Comparison of ENCODE assay signal across 14 cellular contexts in the genomic region with DNA sequence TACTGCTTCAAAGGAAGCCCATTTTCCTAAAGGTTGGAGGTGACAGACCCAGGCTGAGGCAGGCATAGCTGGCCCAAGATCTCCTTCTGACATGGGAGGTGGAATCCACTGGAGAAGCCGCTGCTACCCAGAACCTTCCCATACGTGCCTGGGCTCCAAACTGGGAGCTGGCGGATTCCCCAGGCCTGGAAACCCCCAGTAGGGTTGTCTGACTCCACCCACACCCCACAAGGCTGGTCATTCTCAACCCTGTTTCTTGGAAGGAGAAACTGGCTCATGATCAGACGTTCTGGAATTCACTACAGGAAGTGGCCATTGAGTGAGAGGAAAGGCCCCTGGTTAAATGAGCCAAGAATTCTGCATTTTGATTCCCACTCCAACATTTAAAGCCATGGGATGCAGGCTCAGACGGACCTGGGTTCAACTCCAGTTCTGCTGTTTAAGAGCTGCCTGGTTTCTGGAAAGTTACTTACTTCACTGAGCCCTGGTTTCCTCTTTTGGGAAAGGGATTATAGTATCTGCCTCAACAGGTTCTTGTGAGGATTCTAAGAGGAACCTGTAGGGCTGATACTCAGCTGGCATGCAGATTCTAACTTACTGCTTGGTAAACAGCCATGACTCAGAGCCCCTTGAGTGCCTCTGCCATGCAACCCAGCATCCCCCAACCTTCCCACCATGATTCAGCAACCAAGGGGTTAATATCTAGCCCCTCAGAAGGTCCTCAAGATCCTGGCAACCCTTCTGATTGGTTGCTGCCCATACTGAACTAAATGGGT. TPM values are rescaled to one million over a fixed set of nuclear protein-coding genes. Genes with fewer than 3 reads are reported as not detected.
DNase-seq lines count a peak whose midpoint lies in the region; ATAC-seq, FAIRE-seq and TF ChIP-seq lines count a peak whose summit lies in the region.
"Had no signal": no experiment of that assay in that cellular context is flagged by ENCODE, and none has a peak within 500 bp of the region (broad histone marks: within the 10 kb centered on the region; RNA-seq: fewer than 3 reads in every experiment).

No MANE protein-coding gene starts in this region.

- H3K4me3 ChIP-seq in bronchial epithelial cell (ENCODE audit: low read depth, low read length) (no peak overlapping the region), uterus (no peak overlapping the region)
- H3K4me3 ChIP-seq: SK-N-MC had no signal

- no peak for FAIRE-seq in bronchial epithelial cell (lab: Jason Lieb, UNC)
- FAIRE-seq: colon, GM12891 had no signal

- peaks cover 8 to 26% of the 10 kb centered on the region in 2 donors for H3K4me1 ChIP-seq in uterus

- no peak for TF ChIP-seq CTCF in bronchial epithelial cell (IDR thresholded peaks at IDR 0.05; ENCODE audit: insufficient read depth, low read length, severe bottlenecking)
- TF ChIP-seq CTCF in uterus (IDR thresholded peaks at IDR 0.05), result no peak

- intact Hi-C loops in Right ventricle myocardium inferior (cut with DNase I) (no loop called here), cardiac septum (cut with DNase I) (no loop called here), uterus (cut with DNase I; ENCODE audit: low total_unique reads) (no loop called here)

- peak overlapping the region; percentile 45 to 50 for H3K27ac ChIP-seq in uterus
- H3K27ac ChIP-seq: SK-N-MC had no signal

- no peaks in the 10 kb centered on the region for H3K9me3 ChIP-seq in uterus

- no peaks in the 10 kb centered on the region for H3K27me3 ChIP-seq in bronchial epithelial cell (ENCODE audit: control insufficient read depth, insufficient read depth, low read length)
- no peaks in the 10 kb centered on the region for H3K27me3 ChIP-seq in uterus

- no peak for DNase-seq in Right ventricle myocardium inferior (ENCODE audit: missing footprints)
- no peak for DNase-seq in cardiac septum (ENCODE audit: low spot score)
- DNase-seq in bronchial epithelial cell (ENCODE audit: low read depth), result peak; percentile 94
- DNase-seq in kidney tubule cell (ENCODE audit: low spot score), result peak; percentile 91
- DNase-seq in uterus, result peak in 1 of 2 donors; percentile 49
- DNase-seq in germinal center (ENCODE audit: low spot score), result no peak
- DNase-seq: NCI-H187 treated with DMSO at 0.1 percent for 48 hours, retina had no signal

- TF ChIP-seq POLR2A in uterus (IDR thresholded peaks at IDR 0.05), result no peak

- ATAC-seq in Right ventricle myocardium inferior (peak; percentile 23), GM19452 (IDR thresholded peaks at IDR 0.05; ENCODE audit: unreplicated experiment) (no peak), HG02610 (IDR thresholded peaks at IDR 0.05; ENCODE audit: unreplicated experiment) (no peak)

- no peaks in the 10 kb centered on the region for H3K36me3 ChIP-seq in bronchial epithelial cell (ENCODE audit: control insufficient read depth, insufficient read depth, low read length)
- H3K36me3 ChIP-seq in uterus, result no peaks in the 10 kb centered on the region

RNA-seq across cellular contexts. Expression of a gene that starts 19.4 kb away (rescaled TPM):
- total RNA-seq in Right ventricle myocardium inferior, result 16.2 TPM
- total RNA-seq in cardiac septum, result 6.9 TPM
- 8.2 and 11.1 TPM in 2 replicates for total RNA-seq in bronchial epithelial cell
- 100 to 1,000 TPM in 1 of 4 donors, 10 to 100 TPM in 3; 19.4 to 108 (median 27.4) TPM for total RNA-seq in uterus
- total RNA-seq: B cell had no signal

Comparison
In these comparisons a context has a peak if more than half of its experiments do, and no peak if none do; other contexts are left out.
1. DNase-seq: peak in bronchial epithelial cell (single experiment) and kidney tubule cell (single experiment); none in Right ventricle myocardium inferior (single experiment), cardiac septum (single experiment) and germinal center (single experiment).